2 cellular contexts compared by ENCODE assay signal in genomic region chr7:47461161-47461560, GRCh38.
TF ChIP-seq lines count a peak whose summit lies in the region.

No MANE protein-coding gene starts in this region.

TF ChIP-seq in liver, 16 proteins besides CTCF, POLR2A, EP300 and RAD21 (continued from another document):
- no peak for TF ChIP-seq ZBTB33 (IDR thresholded peaks at IDR 0.05)
- no peak for TF ChIP-seq MAX (IDR thresholded peaks at IDR 0.05)
- TF ChIP-seq TAF1 (conservative IDR thresholded peaks at IDR 0.05) = no peak
- no peak for TF ChIP-seq HNF4A (conservative IDR thresholded peaks at IDR 0.05)
- TF ChIP-seq ATF3 (IDR thresholded peaks at IDR 0.05) = no peak
- no peak for TF ChIP-seq JUND (IDR thresholded peaks at IDR 0.05)
- no peak for TF ChIP-seq FOXA2 (IDR thresholded peaks at IDR 0.05)
- no peak for TF ChIP-seq GABPA (IDR thresholded peaks at IDR 0.05 in 1 of 2, conservative IDR thresholded peaks at IDR 0.05 in 1 of 2)
- no peak for TF ChIP-seq HNF4G (IDR thresholded peaks at IDR 0.05)
- no peak for TF ChIP-seq RXRA (IDR thresholded peaks at IDR 0.05)
- TF ChIP-seq FOXA1 (IDR thresholded peaks at IDR 0.05) = no peak
- TF ChIP-seq REST (IDR thresholded peaks at IDR 0.05) = no peak
- no peak for TF ChIP-seq YY1 (IDR thresholded peaks at IDR 0.05)

TF ChIP-seq in HepG2, 621 proteins besides CTCF, POLR2A, EP300 and RAD21 (continued from another document):
- TF ChIP-seq ZNF275 (CRISPR knock-in tag; IDR thresholded peaks at IDR 0.05; ENCODE audit: borderline replicate concordance) = no peak
- no peak for TF ChIP-seq NFKBIZ (CRISPR knock-in tag; IDR thresholded peaks at IDR 0.05)
- no peak for TF ChIP-seq ELF4 (CRISPR knock-in tag; IDR thresholded peaks at IDR 0.05; ENCODE audit: borderline replicate concordance)
- TF ChIP-seq SNRNP70 (IDR thresholded peaks at IDR 0.05; ENCODE audit: low read depth, low read length) = no peak
- no peak for TF ChIP-seq JUN (CRISPR knock-in tag; IDR thresholded peaks at IDR 0.05)
- TF ChIP-seq STAT5B (CRISPR knock-in tag; IDR thresholded peaks at IDR 0.05) = no peak
- TF ChIP-seq ZNF142 (CRISPR knock-in tag; IDR thresholded peaks at IDR 0.05) = no peak
- no peak for TF ChIP-seq SNAPC2 (CRISPR knock-in tag; IDR thresholded peaks at IDR 0.05)
- TF ChIP-seq GTF3A (CRISPR knock-in tag; conservative IDR thresholded peaks at IDR 0.05) = no peak
- TF ChIP-seq DBP (CRISPR knock-in tag; IDR thresholded peaks at IDR 0.05; ENCODE audit: not compliant biosample characterization) = no peak
- no peak for TF ChIP-seq CHD4 (IDR thresholded peaks at IDR 0.05; ENCODE audit: borderline replicate concordance, low read length)
- TF ChIP-seq SRY (CRISPR knock-in tag; IDR thresholded peaks at IDR 0.05) = no peak
